ENCODE assay signal across 8 cellular contexts in genomic region chr21:17387030-17387617, GRCh38.
DNase-seq lines count a peak whose midpoint lies in the region; ATAC-seq and TF ChIP-seq lines count a peak whose summit lies in the region.

No MANE protein-coding gene starts in this region.

- no peaks in the 10 kb centered on the region for H3K4me1 ChIP-seq in thoracic aorta (ENCODE audit: control insufficient read depth in 1 of 2, low read depth in 2 of 2)

- DNase-seq in NCI-H2196 (lab: John Stamatoyannopoulos, UW; ENCODE audit: unreplicated experiment) (peak; percentile 81), WTC11 (ENCODE audit: low spot score) (peak; percentile 14), middle frontal gyrus (ENCODE audit: extremely low spot score, low spot score) (peak; percentile 84), thoracic aorta (ENCODE audit: low spot score) (no peak)
- peak; percentile 24 to 31 (median 26) for DNase-seq in effector memory CD8-positive, alpha-beta T cell

- no peak overlapping the region for H3K4me3 ChIP-seq in thoracic aorta

- no peak overlapping the region for H3K27ac Mint-ChIP-seq in WTC11
- no peak overlapping the region for H3K27ac Mint-ChIP-seq in effector memory CD8-positive, alpha-beta T cell

- H3K27ac ChIP-seq in 22Rv1 (no peak overlapping the region), thoracic aorta (no peak overlapping the region)

- ATAC-seq in HG03103 (IDR thresholded peaks at IDR 0.05; ENCODE audit: low read depth, unreplicated experiment), result peak; percentile 62
- peak; percentile 65 for ATAC-seq in WTC11
- peak; percentile 37 for ATAC-seq in effector memory CD8-positive, alpha-beta T cell (replicated peaks)
- ATAC-seq in thoracic aorta (ENCODE audit: insufficient number of reproducible peaks, low FRiP score, low read depth), result no peak

- H3K36me3 Mint-ChIP-seq in WTC11, result peaks cover 17% of the 10 kb centered on the region
- no peaks in the 10 kb centered on the region for H3K36me3 Mint-ChIP-seq in effector memory CD8-positive, alpha-beta T cell (ENCODE audit: insufficient read depth)

- TF ChIP-seq CTCF in 22Rv1 (IDR thresholded peaks at IDR 0.05), result peak; percentile 86
- peak; percentile 57 for TF ChIP-seq CTCF in GM12872 (IDR thresholded peaks at IDR 0.05; ENCODE audit: insufficient read depth, low read depth, low read length)
- peak; percentile 76 for TF ChIP-seq CTCF in WTC11 (IDR thresholded peaks at IDR 0.05)
- peak; percentile 79 for TF ChIP-seq CTCF in thoracic aorta (IDR thresholded peaks at IDR 0.05)

- H3K4me1 Mint-ChIP-seq in WTC11, result peaks cover 18% of the 10 kb centered on the region
- no peaks in the 10 kb centered on the region for H3K4me1 Mint-ChIP-seq in effector memory CD8-positive, alpha-beta T cell (ENCODE audit: low read depth in 2 of 2)

- POLR2A ChIA-PET in WTC11 (lab: Charles Lee), result interaction anchor here (0.7 to 1.2 kb wide), 2 partner anchors 132 to 170 kb away, joined by 4 to 5 read pairs; no protein-coding TSS in a partner anchor

- H3K9me3 Mint-ChIP-seq in WTC11, result peaks cover 18% of the 10 kb centered on the region
- peaks cover 0 to 2% of the 10 kb centered on the region in 2 donors for H3K9me3 Mint-ChIP-seq in effector memory CD8-positive, alpha-beta T cell

- H3K4me3 Mint-ChIP-seq in WTC11, result no peak overlapping the region
- H3K4me3 Mint-ChIP-seq in effector memory CD8-positive, alpha-beta T cell, result no peak overlapping the region

- no peaks in the 10 kb centered on the region for H3K36me3 ChIP-seq in thoracic aorta

- H3K27me3 Mint-ChIP-seq in WTC11 (ENCODE audit: low read depth), result peaks cover 2% of the 10 kb centered on the region; the same call in 1 of the 2 replicates
- no peaks in the 10 kb centered on the region for H3K27me3 Mint-ChIP-seq in effector memory CD8-positive, alpha-beta T cell

- no peaks in the 10 kb centered on the region for H3K9me3 ChIP-seq in thoracic aorta

- H3K27me3 ChIP-seq in thoracic aorta (replicated peaks; ENCODE audit: insufficient read depth), result no peaks in the 10 kb centered on the region

- CTCF ChIA-PET in WTC11 (lab: Charles Lee), result interaction anchor here (0.6 to 3.9 kb wide), 35 partner anchors 9 to 1345 kb away, joined by 3 to 71 read pairs (median 4); no protein-coding TSS in a partner anchor

TF ChIP-seq in WTC11, 78 proteins besides CTCF, POLR2A, EP300 and RAD21:
- TF ChIP-seq ELF4 (CRISPR knock-in tag; IDR thresholded peaks at IDR 0.05; ENCODE audit: low read depth) (no peak), E2F5 (CRISPR knock-in tag; IDR thresholded peaks at IDR 0.05) (no peak), GTF2I (CRISPR knock-in tag; conservative IDR thresholded peaks at IDR 0.05) (no peak), FOXP4 (CRISPR knock-in tag; IDR thresholded peaks at IDR 0.05) (no peak), ZNF219 (CRISPR knock-in tag; IDR thresholded peaks at IDR 0.05; ENCODE audit: borderline replicate concordance) (no peak), SOX15 (CRISPR knock-in tag; IDR thresholded peaks at IDR 0.05) (no peak), JUN (CRISPR knock-in tag; IDR thresholded peaks at IDR 0.05) (no peak), SP1 (CRISPR knock-in tag; conservative IDR thresholded peaks at IDR 0.05) (no peak), ZBTB21 (CRISPR knock-in tag; IDR thresholded peaks at IDR 0.05; ENCODE audit: borderline replicate concordance) (no peak), MXD4 (CRISPR knock-in tag; IDR thresholded peaks at IDR 0.05; ENCODE audit: borderline replicate concordance) (no peak), SMAD3 (CRISPR knock-in tag; IDR thresholded peaks at IDR 0.05; ENCODE audit: borderline replicate concordance) (no peak), PRRX2 (CRISPR knock-in tag; IDR thresholded peaks at IDR 0.05) (no peak), ZNF121 (CRISPR knock-in tag; IDR thresholded peaks at IDR 0.05) (no peak), MYBL2 (CRISPR knock-in tag; IDR thresholded peaks at IDR 0.05) (no peak), AFF4 (CRISPR knock-in tag; IDR thresholded peaks at IDR 0.05; ENCODE audit: borderline replicate concordance) (no peak), GRHL2 (CRISPR knock-in tag; IDR thresholded peaks at IDR 0.05; ENCODE audit: insufficient replicate concordance, severe bottlenecking) (no peak), RORB (CRISPR knock-in tag; IDR thresholded peaks at IDR 0.05) (no peak)
TF ChIP-seq in WTC11: peak in this region for 0.
